Comparison of ENCODE assay signal across 1 cellular context in genomic region chr9:100473271-100474081, GRCh38.
A peak's percentile ranks its signal among the peaks of the same experiment; 100 is the strongest.
TF ChIP-seq lines count a peak whose summit lies in the region.

No MANE protein-coding gene starts in this region.

TF ChIP-seq in K562, 482 proteins besides CTCF, POLR2A, EP300 and RAD21 (continued from another document and continues in another):
- TF ChIP-seq AFF1 (IDR thresholded peaks at IDR 0.05; ENCODE audit: low read depth in 1 of 2, partially characterized antibody in 2 of 2) (no peak), TFAP4 (CRISPR knock-in tag; IDR thresholded peaks at IDR 0.05; ENCODE audit: borderline replicate concordance) (no peak; the same call in 1 of the 2 replicates), STAT5A (IDR thresholded peaks at IDR 0.05; ENCODE audit: borderline replicate concordance, low read length) (no peak), SMC3 (conservative IDR thresholded peaks at IDR 0.05; ENCODE audit: insufficient read depth, low read depth, low read length) (no peak), TCF15 (CRISPR knock-in tag; IDR thresholded peaks at IDR 0.05) (no peak), NELFE (IDR thresholded peaks at IDR 0.05; ENCODE audit: insufficient read depth, insufficient read length) (no peak), EWSR1 (IDR thresholded peaks at IDR 0.05; ENCODE audit: borderline replicate concordance, low read depth, partially characterized antibody) (no peak), MEF2A (IDR thresholded peaks at IDR 0.05; ENCODE audit: control insufficient read depth, low read depth, low read length) (no peak), MITF (IDR thresholded peaks at IDR 0.05) (no peak), ATF4 (CRISPR knock-in tag; IDR thresholded peaks at IDR 0.05) (no peak), ETS2 (tag; IDR thresholded peaks at IDR 0.05; ENCODE audit: borderline replicate concordance, poor library complexity, severe bottlenecking) (no peak), MEIS2 (IDR thresholded peaks at IDR 0.05; ENCODE audit: partially characterized antibody) (no peak), SAP30 (IDR thresholded peaks at IDR 0.05; ENCODE audit: borderline replicate concordance, insufficient read depth, low read depth, low read length, poor library complexity, severe bottlenecking) (no peak), MTA1 (IDR thresholded peaks at IDR 0.05; ENCODE audit: borderline replicate concordance) (no peak), TCF7L2 (IDR thresholded peaks at IDR 0.05; ENCODE audit: low read depth, low read length) (no peak), ZNF280A (IDR thresholded peaks at IDR 0.05; ENCODE audit: low read depth, partially characterized antibody) (no peak), NFXL1 (CRISPR knock-in tag; IDR thresholded peaks at IDR 0.05) (no peak), PYGO2 (tag; IDR thresholded peaks at IDR 0.05) (no peak), CCNT2 (IDR thresholded peaks at IDR 0.05; ENCODE audit: borderline replicate concordance, extremely low read depth, insufficient read length, low read depth, low read length) (no peak), DEAF1 (CRISPR knock-in tag; IDR thresholded peaks at IDR 0.05) (no peak), SMARCA4 (IDR thresholded peaks at IDR 0.05) (no peak), NCOA1 (IDR thresholded peaks at IDR 0.05; ENCODE audit: low read depth) (no peak), ETS1 (conservative IDR thresholded peaks at IDR 0.05; ENCODE audit: control insufficient read depth, low read depth, low read length) (0 out of 2 replicates have a peak, but pooled peaks have one; percentile 1), POLR3A (IDR thresholded peaks at IDR 0.05; ENCODE audit: borderline replicate concordance, extremely low read depth, insufficient read depth, insufficient read length) (no peak), E2F1 (CRISPR knock-in tag; IDR thresholded peaks at IDR 0.05) (no peak), SRSF1 (IDR thresholded peaks at IDR 0.05; ENCODE audit: low read depth, low read length) (no peak), HNRNPL (IDR thresholded peaks at IDR 0.05; ENCODE audit: low read depth, low read length) (no peak), ILF3 (IDR thresholded peaks at IDR 0.05; ENCODE audit: borderline replicate concordance) (no peak), HOMEZ (CRISPR knock-in tag; IDR thresholded peaks at IDR 0.05) (no peak), ZNF280B (CRISPR knock-in tag; IDR thresholded peaks at IDR 0.05) (no peak), ZMIZ1 (IDR thresholded peaks at IDR 0.05; ENCODE audit: low read depth in 2 of 2, low read length in 2 of 2) (no peak), MAX (CRISPR knock-in tag; IDR thresholded peaks at IDR 0.05) (no peak; the same call in none of the 2 replicates), PRMT5 (CRISPR knock-in tag; IDR thresholded peaks at IDR 0.05) (no peak), ZNF23 (CRISPR knock-in tag; IDR thresholded peaks at IDR 0.05) (no peak), THAP7 (CRISPR knock-in tag; IDR thresholded peaks at IDR 0.05) (no peak)
